ENCODE assay signal across 1 cellular context in the genomic region with DNA sequence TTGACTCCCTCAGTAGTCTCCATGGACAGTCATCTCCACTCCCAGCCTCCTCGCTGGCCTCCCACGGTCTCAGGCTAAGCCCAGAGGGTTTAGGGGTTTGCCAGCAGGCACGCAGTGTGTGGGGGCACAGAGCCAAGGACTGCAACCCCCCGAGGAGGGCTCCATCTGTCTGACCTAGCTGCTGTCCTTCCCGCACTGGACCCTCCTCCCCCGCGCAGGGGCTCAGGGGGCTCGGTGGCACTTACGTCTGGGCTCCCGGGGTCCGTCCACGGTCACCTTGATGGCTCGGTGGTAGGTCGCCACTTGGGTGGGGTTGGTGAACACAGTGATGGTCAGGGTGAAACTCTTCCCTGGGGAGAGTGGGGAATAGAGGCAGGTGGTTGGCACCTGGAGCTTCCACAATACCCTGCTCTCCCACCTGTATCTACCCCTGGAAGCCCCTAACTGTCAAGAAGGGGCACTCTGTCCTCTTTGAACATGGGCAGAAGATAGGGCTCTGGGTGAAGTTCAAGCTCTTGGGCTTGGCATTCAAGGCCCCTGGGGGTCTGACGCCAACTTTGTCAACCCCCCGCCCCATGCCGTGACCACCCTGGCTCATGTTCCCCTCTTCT.
TF ChIP-seq lines count a peak whose summit lies in the region.

No MANE protein-coding gene starts in this region.

TF ChIP-seq in HepG2, 621 proteins besides CTCF, POLR2A, EP300 and RAD21:
- TF ChIP-seq TGIF2 (CRISPR knock-in tag; IDR thresholded peaks at IDR 0.05) (no peak), TAF15 (IDR thresholded peaks at IDR 0.05; ENCODE audit: low read depth, low read length, poor library complexity, severe bottlenecking) (no peak), ZNF501 (CRISPR knock-in tag; IDR thresholded peaks at IDR 0.05) (no peak), RCOR2 (CRISPR knock-in tag; IDR thresholded peaks at IDR 0.05) (no peak), PLSCR1 (CRISPR knock-in tag; IDR thresholded peaks at IDR 0.05; ENCODE audit: borderline replicate concordance) (no peak), ZMAT3 (CRISPR knock-in tag; conservative IDR thresholded peaks at IDR 0.05) (no peak), MZF1 (CRISPR knock-in tag; IDR thresholded peaks at IDR 0.05; ENCODE audit: borderline replicate concordance) (no peak), SRSF9 (IDR thresholded peaks at IDR 0.05; ENCODE audit: borderline replicate concordance, insufficient read depth, low read depth, low read length, poor library complexity, severe bottlenecking) (no peak)
- TF ChIP-seq, protein P1, sequence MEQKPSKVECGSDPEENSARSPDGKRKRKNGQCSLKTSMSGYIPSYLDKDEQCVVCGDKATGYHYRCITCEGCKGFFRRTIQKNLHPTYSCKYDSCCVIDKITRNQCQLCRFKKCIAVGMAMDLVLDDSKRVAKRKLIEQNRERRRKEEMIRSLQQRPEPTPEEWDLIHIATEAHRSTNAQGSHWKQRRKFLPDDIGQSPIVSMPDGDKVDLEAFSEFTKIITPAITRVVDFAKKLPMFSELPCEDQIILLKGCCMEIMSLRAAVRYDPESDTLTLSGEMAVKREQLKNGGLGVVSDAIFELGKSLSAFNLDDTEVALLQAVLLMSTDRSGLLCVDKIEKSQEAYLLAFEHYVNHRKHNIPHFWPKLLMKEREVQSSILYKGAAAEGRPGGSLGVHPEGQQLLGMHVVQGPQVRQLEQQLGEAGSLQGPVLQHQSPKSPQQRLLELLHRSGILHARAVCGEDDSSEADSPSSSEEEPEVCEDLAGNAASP (CRISPR knock-in tag; IDR thresholded peaks at IDR 0.05; ENCODE audit: borderline replicate concordance) = no peak
- TF ChIP-seq, protein P2, sequence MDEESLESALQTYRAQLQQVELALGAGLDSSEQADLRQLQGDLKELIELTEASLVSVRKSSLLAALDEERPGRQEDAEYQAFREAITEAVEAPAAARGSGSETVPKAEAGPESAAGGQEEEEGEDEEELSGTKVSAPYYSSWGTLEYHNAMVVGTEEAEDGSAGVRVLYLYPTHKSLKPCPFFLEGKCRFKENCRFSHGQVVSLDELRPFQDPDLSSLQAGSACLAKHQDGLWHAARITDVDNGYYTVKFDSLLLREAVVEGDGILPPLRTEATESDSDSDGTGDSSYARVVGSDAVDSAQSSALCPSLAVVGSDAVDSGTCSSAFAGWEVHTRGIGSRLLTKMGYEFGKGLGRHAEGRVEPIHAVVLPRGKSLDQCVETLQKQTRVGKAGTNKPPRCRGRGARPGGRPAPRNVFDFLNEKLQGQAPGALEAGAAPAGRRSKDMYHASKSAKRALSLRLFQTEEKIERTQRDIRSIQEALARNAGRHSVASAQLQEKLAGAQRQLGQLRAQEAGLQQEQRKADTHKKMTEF (CRISPR knock-in tag; IDR thresholded peaks at IDR 0.05) = no peak
